In genomic region chr3:197038604-197039003, GRCh38 we compare ENCODE assay signal across 21 cellular contexts.
"Had no signal": no experiment of that assay in that cellular context is flagged by ENCODE, and none has a peak within 500 bp of the region (broad histone marks: within the 10 kb centered on the region; RNA-seq: fewer than 3 reads in every experiment).

No MANE protein-coding gene starts in this region.

- H3K4me3 ChIP-seq: ascending aorta, hepatocyte, right atrium auricular region, suprapubic skin had no signal

- H3K9me3 Mint-ChIP-seq: activated B cell treated with CpG ODN at 0.5 μM for 24 hours; activated CD4-positive, alpha-beta memory T cell treated with anti-CD3 and anti-CD28 coated beads for 36 hours; activated T-cell treated with anti-CD3 and anti-CD28 coated beads, Interleukin-2, amount 50 U/mL, for 4 hours; memory B cell; neural crest cell; type B pancreatic cell had no signal

- H3K79me2 ChIP-seq: hepatocyte had no signal

- H3K36me3 Mint-ChIP-seq: activated CD4-positive, alpha-beta memory T cell treated with anti-CD3 and anti-CD28 coated beads for 36 hours; memory B cell had no signal

- FAIRE-seq: endothelial cell of umbilical vein, TTC549 had no signal

- H3K4me2 ChIP-seq: hepatocyte had no signal

- H3K27me3 ChIP-seq: ascending aorta, hepatocyte, right atrium auricular region, suprapubic skin had no signal

- H3K4me3 Mint-ChIP-seq: activated B cell treated with CpG ODN at 0.5 μM for 24 hours; activated CD4-positive, alpha-beta memory T cell treated with anti-CD3 and anti-CD28 coated beads for 36 hours; activated T-cell treated with anti-CD3 and anti-CD28 coated beads, Interleukin-2, amount 50 U/mL, for 4 hours; memory B cell; neural crest cell; T-helper 2 cell treated with Interferon-gamma antibody and Interleukin-4, amounts not matched to agents 5 μg/mL and 100 μg/mL, for 36 hours; type B pancreatic cell had no signal

- H3K4me1 ChIP-seq: ascending aorta, right atrium auricular region had no signal

- ATAC-seq: activated T-cell treated with anti-CD3 and anti-CD28 coated beads, Interleukin-2, amount 50 U/mL, for 4 hours had no signal

- H3K27me3 Mint-ChIP-seq: activated CD4-positive, alpha-beta memory T cell treated with anti-CD3 and anti-CD28 coated beads for 36 hours had no signal

- H3K4me1 Mint-ChIP-seq: neural crest cell had no signal

- DNase-seq: activated B cell treated with CpG ODN at 0.5 μM for 24 hours; activated CD4-positive, alpha-beta memory T cell treated with anti-CD3 and anti-CD28 coated beads for 36 hours; activated CD4-positive, alpha-beta T cell treated with anti-CD3 and anti-CD28 coated beads for 4 hours; activated effector memory CD4-positive, alpha-beta T cell treated with anti-CD3 and anti-CD28 coated beads, Interleukin-2, amount 50 U/mL, for 16 hours; activated naive CD4-positive, alpha-beta T cell treated with anti-CD3 and anti-CD28 coated beads, Interleukin-2, amount 50 U/mL, for 16 hours; activated T-cell treated with anti-CD3 and anti-CD28 coated beads, Interleukin-2, amount 50 U/mL, for 4 hours; effector CD8-positive, alpha-beta T cell; foreskin fibroblast; stimulated activated CD4-positive, alpha-beta T cell treated with anti-CD3 and anti-CD28 coated beads, Interleukin-12 subunit alpha, Interleukin-12 subunit beta, amount 100 ng/mL, for 4 hours; stimulated activated CD4-positive, alpha-beta T cell treated with anti-CD3 and anti-CD28 coated beads, Interleukin-1b, Interleukin-23, amount 100 ng/mL, for 48 hours; stimulated activated naive CD4-positive, alpha-beta T cell treated with Interleukin-2 at 50 U/mL for 16 hours had no signal

- H3K36me3 ChIP-seq: ascending aorta, right atrium auricular region had no signal

- H3K27ac Mint-ChIP-seq: activated B cell treated with CpG ODN at 0.5 μM for 24 hours; activated CD4-positive, alpha-beta memory T cell treated with anti-CD3 and anti-CD28 coated beads for 36 hours; T-helper 2 cell treated with Interferon-gamma antibody and Interleukin-4, amounts not matched to agents 5 μg/mL and 100 μg/mL, for 36 hours; type B pancreatic cell had no signal

- H3K27ac ChIP-seq: ascending aorta, hepatocyte, right atrium auricular region, suprapubic skin had no signal

- H2AFZ ChIP-seq: hepatocyte had no signal

- H3K9me3 ChIP-seq: ascending aorta, right atrium auricular region, suprapubic skin had no signal
